Comparison of ENCODE assay signal across 20 cellular contexts in the genomic region with DNA sequence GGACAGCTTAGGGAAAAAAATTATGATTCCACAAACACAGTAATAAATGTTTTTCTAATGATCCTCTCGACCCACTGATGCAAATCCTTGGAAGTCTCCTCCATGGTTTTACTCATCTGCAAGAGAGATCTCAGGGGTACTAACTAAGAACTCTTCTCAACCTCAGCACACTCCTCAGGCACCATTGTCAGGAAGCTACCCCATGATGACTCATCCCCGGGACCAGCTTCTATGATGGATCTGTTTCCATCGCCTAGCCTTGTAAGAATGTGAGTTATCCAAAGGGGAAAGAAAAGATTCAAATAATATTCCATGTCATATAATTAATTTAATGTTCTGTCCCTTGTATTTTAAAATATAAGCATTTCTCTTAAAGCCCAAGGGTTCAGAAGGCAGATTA.
"Had no signal": no experiment of that assay in that cellular context is flagged by ENCODE, and none has a peak within 500 bp of the region (broad histone marks: within the 10 kb centered on the region; RNA-seq: fewer than 3 reads in every experiment).

No MANE protein-coding gene starts in this region.

- H3K4me1 ChIP-seq: psoas muscle, right lobe of liver, testis, tibial nerve, upper lobe of right lung had no signal

- FAIRE-seq: frontal cortex had no signal

- H3K27ac ChIP-seq: coronary artery, heart left ventricle, neutrophil, psoas muscle, right lobe of liver, testis, tibial nerve, upper lobe of right lung had no signal

- H3K4me1 Mint-ChIP-seq: endodermal cell; naive thymus-derived CD8-positive, alpha-beta T cell; stimulated activated effector memory CD8-positive, alpha-beta T cell treated with anti-CD3 and anti-CD28 coated beads, Interleukin-12 subunit alpha, Interleukin-12 subunit beta, amount 100 ng/mL, for 72 hours had no signal

- H3K4me3 Mint-ChIP-seq: endodermal cell; naive thymus-derived CD8-positive, alpha-beta T cell; stimulated activated effector memory CD8-positive, alpha-beta T cell treated with anti-CD3 and anti-CD28 coated beads, Interleukin-12 subunit alpha, Interleukin-12 subunit beta, amount 100 ng/mL, for 72 hours had no signal

- H3K36me3 Mint-ChIP-seq: naive thymus-derived CD8-positive, alpha-beta T cell; stimulated activated effector memory CD8-positive, alpha-beta T cell treated with anti-CD3 and anti-CD28 coated beads, Interleukin-12 subunit alpha, Interleukin-12 subunit beta, amount 100 ng/mL, for 72 hours had no signal

- H3K4me3 ChIP-seq: coronary artery, heart left ventricle, mucosa of descending colon, psoas muscle, right lobe of liver, testis, tibial nerve, upper lobe of right lung had no signal

- H3K36me3 ChIP-seq: heart left ventricle, neutrophil, right lobe of liver, tibial nerve, upper lobe of right lung had no signal

- H3K27me3 ChIP-seq: heart left ventricle, neutrophil, right lobe of liver, testis, tibial nerve, upper lobe of right lung had no signal

- ATAC-seq: heart left ventricle; mucosa of descending colon; naive thymus-derived CD8-positive, alpha-beta T cell; psoas muscle; right lobe of liver; stimulated activated effector memory CD8-positive, alpha-beta T cell treated with anti-CD3 and anti-CD28 coated beads, Interleukin-12 subunit alpha, Interleukin-12 subunit beta, amount 100 ng/mL, for 72 hours; stimulated activated naive CD8-positive, alpha-beta T cell treated with anti-CD3 and anti-CD28 coated beads, Interleukin-15, Interleukin-2, amounts not matched to agents 100 U/mL and 50 U/mL, for 24 hours; upper lobe of right lung had no signal

- H3K9me3 ChIP-seq: mucosa of descending colon, neutrophil, psoas muscle, right lobe of liver, testis, upper lobe of right lung had no signal

- DNase-seq: effector CD4-positive, alpha-beta T cell; endodermal cell; heart left ventricle; hippocampal formation; kidney glomerular epithelial cell; mucosa of descending colon; naive thymus-derived CD8-positive, alpha-beta T cell; psoas muscle; retina; right lobe of liver; stimulated activated CD4-positive, alpha-beta T cell treated with anti-CD3 and anti-CD28 coated beads, Interleukin-4, amount 100 ng/mL, for 1 hour; stimulated activated CD8-positive, alpha-beta memory T cell treated with anti-CD3 and anti-CD28 coated beads, Interleukin-4, amount 100 ng/mL, for 48 hours; stimulated activated naive CD8-positive, alpha-beta T cell treated with anti-CD3 and anti-CD28 coated beads, Interleukin-15, Interleukin-2, amounts not matched to agents 100 U/mL and 50 U/mL, for 24 hours; testis; upper lobe of right lung had no signal

- H3K27ac Mint-ChIP-seq: endodermal cell; naive thymus-derived CD8-positive, alpha-beta T cell; stimulated activated effector memory CD8-positive, alpha-beta T cell treated with anti-CD3 and anti-CD28 coated beads, Interleukin-12 subunit alpha, Interleukin-12 subunit beta, amount 100 ng/mL, for 72 hours had no signal

- H3K27me3 Mint-ChIP-seq: naive thymus-derived CD8-positive, alpha-beta T cell had no signal
